8 cellular contexts compared by ENCODE assay signal in the genomic region with DNA sequence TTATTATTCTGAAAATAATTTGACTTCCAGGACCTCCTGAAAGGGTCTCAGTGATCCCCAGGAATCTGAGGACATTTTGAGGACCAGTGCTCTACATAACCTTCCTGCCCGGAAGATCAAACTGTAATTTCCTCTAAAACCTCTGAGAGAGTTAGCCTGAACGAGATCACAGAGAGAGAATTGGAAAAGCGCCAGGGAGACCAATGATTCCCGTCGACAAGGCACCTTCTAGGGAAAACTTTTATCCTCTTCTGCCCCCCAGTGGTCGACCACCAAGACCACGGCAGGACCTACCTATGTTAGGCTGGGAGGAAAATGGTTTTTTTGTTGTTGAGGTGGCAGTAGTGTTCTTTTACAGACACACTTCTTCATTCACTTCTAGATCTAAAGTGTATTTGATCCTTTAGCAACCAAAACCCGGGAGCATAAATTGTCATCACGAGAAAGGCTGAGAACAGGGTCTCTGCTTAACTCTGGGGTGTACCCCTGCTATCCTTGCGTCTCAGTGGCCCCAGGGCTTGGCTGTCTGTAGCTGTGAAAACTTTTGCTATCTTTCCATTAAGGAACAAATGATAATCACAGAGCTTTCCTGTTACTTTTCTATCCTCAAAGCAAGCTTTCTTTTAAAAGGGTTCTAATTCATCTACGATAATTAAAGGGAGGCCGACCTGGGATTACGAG.
DNase-seq lines count a peak whose midpoint lies in the region; ATAC-seq and TF ChIP-seq lines count a peak whose summit lies in the region.

No MANE protein-coding gene starts in this region.

- TF ChIP-seq CTCF in fibroblast of villous mesenchyme (IDR thresholded peaks at IDR 0.05; ENCODE audit: insufficient read depth, low read depth, low read length) (peak; percentile 77), neural progenitor cell (IDR thresholded peaks at IDR 0.05) (peak; percentile 87), transverse colon (IDR thresholded peaks at IDR 0.05) (peak; percentile 64 to 82 (median 69))

- H3K27ac Mint-ChIP-seq in neural progenitor cell: no peak overlapping the region

- in situ Hi-C loops in transverse colon (cut with MboI; ENCODE audit: low pct_ligation_motif_present in 1 of 4, low pct_unique_long_range_greater_than_20kb in 1 of 4, low sequenced_read_pairs in 3 of 4): loop anchor here (5.0 to 25.0 kb wide), 4 partner anchors 134 to 156 kb away; no protein-coding TSS in a partner anchor

- H3K4me1 ChIP-seq in neural progenitor cell (no peaks in the 10 kb centered on the region), transverse colon (peaks cover 0 to 14% (median 6%) of the 10 kb centered on the region in 4 donors)

- ATAC-seq in HG02678 (IDR thresholded peaks at IDR 0.05; ENCODE audit: unreplicated experiment): no peak

- no peak overlapping the region for H3K4me2 ChIP-seq in neural progenitor cell

- H3K9me3 Mint-ChIP-seq in neural progenitor cell: peaks cover 21% of the 10 kb centered on the region

- peaks cover 8% of the 10 kb centered on the region for H3K4me1 Mint-ChIP-seq in neural progenitor cell

- H3K27me3 ChIP-seq in neural progenitor cell (no peaks in the 10 kb centered on the region), transverse colon (no peaks in the 10 kb centered on the region)

- H4K20me1 ChIP-seq in neural progenitor cell (ENCODE audit: low read depth): no peaks in the 10 kb centered on the region

- 31 to 80% methylated on average over 5 to 13 of the region's 13 CpGs for WGBS in transverse colon (ENCODE audit: low coverage in 1 of 2), 2 donors

- TF ChIP-seq POLR2A in transverse colon (IDR thresholded peaks at IDR 0.05): no peak

- H3K36me3 ChIP-seq in neural progenitor cell: no peaks in the 10 kb centered on the region
- no peaks in the 10 kb centered on the region for H3K36me3 ChIP-seq in transverse colon

- H3K9ac ChIP-seq in neural progenitor cell: no peak overlapping the region

- no peaks in the 10 kb centered on the region for H3F3A ChIP-seq in neural progenitor cell (ENCODE audit: low read depth)

- H3K4me3 Mint-ChIP-seq in neural progenitor cell: no peak overlapping the region

- H3K9me3 ChIP-seq in neural progenitor cell (ENCODE audit: low read depth) (peaks cover 14% of the 10 kb centered on the region), transverse colon (peaks cover 3 to 12% of the 10 kb centered on the region in 2 donors)

- H2AFZ ChIP-seq in neural progenitor cell (replicated peaks): peak overlapping the region; percentile 60

- no peak overlapping the region for H3K4me3 ChIP-seq in fibroblast of villous mesenchyme (ENCODE audit: low read depth, low read length)
- no peak overlapping the region for H3K4me3 ChIP-seq in neural progenitor cell
- H3K4me3 ChIP-seq in transverse colon: no peak overlapping the region

- intact Hi-C loops in transverse colon (cut with DNase I; ENCODE audit: low total_unique reads): no loop called here

- TF ChIP-seq EP300 in transverse colon (IDR thresholded peaks at IDR 0.05; ENCODE audit: low read depth): no peak

- DNase-seq in AG08396 (ENCODE audit: low spot score) (peak; percentile 92), GOT3 (lab: John Stamatoyannopoulos, UW) (peak; percentile 7), NCI-H345 (lab: John Stamatoyannopoulos, UW) (peak; percentile 89), fibroblast of villous mesenchyme (ENCODE audit: low read depth) (peak; percentile 97), neural progenitor cell (ENCODE audit: low spot score) (peak; percentile 87), transverse colon (peak; percentile 84)
- DNase-seq in activated CD8-positive, alpha-beta memory T cell treated with anti-CD3 and anti-CD28 coated beads, Interleukin-2, amount 50 U/mL, for 48 hours: peak; percentile 62

- H3K27me3 Mint-ChIP-seq in neural progenitor cell (ENCODE audit: insufficient read depth, low read depth): peaks cover 2% of the 10 kb centered on the region

- H3K36me3 Mint-ChIP-seq in neural progenitor cell: peaks cover 2% of the 10 kb centered on the region

- H3K79me2 ChIP-seq in neural progenitor cell (ENCODE audit: low read depth): no peaks in the 10 kb centered on the region

- H3K27ac ChIP-seq in neural progenitor cell (no peak overlapping the region), transverse colon (peak overlapping the region in 1 of 4 donors; percentile 14)

Comparison
In these comparisons a context has a peak if more than half of its experiments do, and no peak if none do; other contexts are left out.
1. DNase-seq: peak in every context shown above with its lines; median percentile 97 in fibroblast of villous mesenchyme; 92 in AG08396; 89 in NCI-H345; 87 in neural progenitor cell; 84 in transverse colon; 62 in activated CD8-positive, alpha-beta memory T cell treated with anti-CD3 and anti-CD28 coated beads, Interleukin-2, amount 50 U/mL, for 48 hours; 7 in GOT3.